1 cellular context compared by ENCODE assay signal in the genomic region with DNA sequence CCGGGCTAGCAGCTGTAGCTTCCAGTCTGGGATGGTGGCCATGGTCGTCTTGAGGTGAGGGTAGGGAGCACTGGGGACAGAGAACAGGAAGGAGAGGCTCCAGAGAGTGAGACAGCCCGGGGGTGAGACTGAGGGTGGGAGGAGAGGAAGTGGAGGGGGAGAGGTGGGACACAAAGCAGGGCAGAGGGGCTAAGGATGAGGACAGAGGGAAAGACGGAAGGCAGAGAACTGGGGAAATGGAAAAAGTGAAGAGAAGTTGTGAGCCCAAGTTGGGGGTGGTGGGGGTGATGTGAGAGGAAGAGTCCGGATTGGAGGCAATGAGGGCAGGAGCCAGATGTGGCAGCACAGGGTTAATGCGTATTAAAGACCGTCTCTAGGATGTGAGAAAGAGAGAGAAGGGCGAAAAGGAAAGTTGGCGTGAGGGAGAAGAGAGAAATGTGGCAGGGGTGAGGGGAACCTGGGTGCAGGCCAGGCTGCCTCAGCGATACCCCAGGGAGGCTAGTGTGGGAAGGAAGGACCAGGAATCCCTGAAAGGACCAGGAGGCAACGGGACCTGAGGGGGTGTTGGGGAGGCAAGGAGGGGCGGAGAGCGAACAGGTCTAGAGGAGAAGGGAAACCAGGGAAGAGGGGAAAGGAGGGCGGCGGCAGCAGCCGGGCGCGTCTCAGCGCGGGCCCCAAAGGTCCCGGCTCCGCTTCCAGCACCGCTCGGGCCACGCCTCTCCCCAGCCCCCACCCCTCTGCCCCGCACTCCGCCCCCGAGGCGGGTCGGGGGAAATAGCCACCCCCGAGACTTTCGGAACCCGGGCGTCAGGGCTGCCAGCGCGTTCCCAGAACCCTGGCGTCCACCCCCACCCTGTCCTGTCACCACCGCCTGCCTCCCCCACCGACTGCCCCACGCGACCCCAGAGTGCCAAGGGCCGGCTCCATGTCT.
A peak's percentile ranks its signal among the peaks of the same experiment; 100 is the strongest.
TF ChIP-seq lines count a peak whose summit lies in the region.

TSS of gene PPP1R18 (minus strand) at position 669 of the 931 bp plus-strand sequence. CDS start at position 42, 627 bp downstream.

TF ChIP-seq in HepG2, 621 proteins besides CTCF, POLR2A, EP300 and RAD21 (continued from another document and continues in another):
- TF ChIP-seq ZBTB1 (CRISPR knock-in tag; IDR thresholded peaks at IDR 0.05; ENCODE audit: borderline replicate concordance) (no peak), ZNF484 (CRISPR knock-in tag; IDR thresholded peaks at IDR 0.05; ENCODE audit: borderline replicate concordance, low read depth) (no peak), ZNF547 (CRISPR knock-in tag; IDR thresholded peaks at IDR 0.05) (no peak), ETV5 (CRISPR knock-in tag; IDR thresholded peaks at IDR 0.05; ENCODE audit: borderline replicate concordance) (no peak), SP4 (CRISPR knock-in tag; IDR thresholded peaks at IDR 0.05) (0 out of 2 replicates have a peak, but pooled peaks have one; percentile 5), TAF15 (IDR thresholded peaks at IDR 0.05; ENCODE audit: low read depth, low read length, poor library complexity, severe bottlenecking) (no peak), PHF8 (CRISPR knock-in tag; IDR thresholded peaks at IDR 0.05) (no peak), NFAT5 (CRISPR knock-in tag; IDR thresholded peaks at IDR 0.05) (no peak), ZNF280B (CRISPR knock-in tag; IDR thresholded peaks at IDR 0.05; ENCODE audit: borderline replicate concordance) (no peak), DR1 (CRISPR knock-in tag; IDR thresholded peaks at IDR 0.05) (no peak), ZMYM3 (CRISPR knock-in tag; IDR thresholded peaks at IDR 0.05) (0 out of 2 replicates have a peak, but pooled peaks have one; percentile 5), TARDBP (CRISPR knock-in tag; IDR thresholded peaks at IDR 0.05) (no peak), ZNF496 (CRISPR knock-in tag; IDR thresholded peaks at IDR 0.05; ENCODE audit: insufficient replicate concordance) (no peak), SALL1 (CRISPR knock-in tag; IDR thresholded peaks at IDR 0.05) (peak; percentile 40; the same call in 1 of the 2 replicates), ZNF274 (CRISPR knock-in tag; IDR thresholded peaks at IDR 0.05) (no peak), MXD4 (CRISPR knock-in tag; IDR thresholded peaks at IDR 0.05) (no peak), KLF12 (CRISPR knock-in tag; IDR thresholded peaks at IDR 0.05; ENCODE audit: borderline replicate concordance) (0 out of 2 replicates have a peak, but pooled peaks have one; percentile 58), YEATS2 (CRISPR knock-in tag; IDR thresholded peaks at IDR 0.05; ENCODE audit: borderline replicate concordance) (no peak), ZNF639 (CRISPR knock-in tag; conservative IDR thresholded peaks at IDR 0.05) (no peak), GTF3A (CRISPR knock-in tag; conservative IDR thresholded peaks at IDR 0.05) (no peak), ZNF335 (CRISPR knock-in tag; IDR thresholded peaks at IDR 0.05) (no peak), ZNF75D (CRISPR knock-in tag; IDR thresholded peaks at IDR 0.05; ENCODE audit: borderline replicate concordance) (0 out of 2 replicates have a peak, but pooled peaks have one; percentile 19), ZBTB2 (CRISPR knock-in tag; IDR thresholded peaks at IDR 0.05; ENCODE audit: low read depth) (no peak)
- TF ChIP-seq, protein P1, sequence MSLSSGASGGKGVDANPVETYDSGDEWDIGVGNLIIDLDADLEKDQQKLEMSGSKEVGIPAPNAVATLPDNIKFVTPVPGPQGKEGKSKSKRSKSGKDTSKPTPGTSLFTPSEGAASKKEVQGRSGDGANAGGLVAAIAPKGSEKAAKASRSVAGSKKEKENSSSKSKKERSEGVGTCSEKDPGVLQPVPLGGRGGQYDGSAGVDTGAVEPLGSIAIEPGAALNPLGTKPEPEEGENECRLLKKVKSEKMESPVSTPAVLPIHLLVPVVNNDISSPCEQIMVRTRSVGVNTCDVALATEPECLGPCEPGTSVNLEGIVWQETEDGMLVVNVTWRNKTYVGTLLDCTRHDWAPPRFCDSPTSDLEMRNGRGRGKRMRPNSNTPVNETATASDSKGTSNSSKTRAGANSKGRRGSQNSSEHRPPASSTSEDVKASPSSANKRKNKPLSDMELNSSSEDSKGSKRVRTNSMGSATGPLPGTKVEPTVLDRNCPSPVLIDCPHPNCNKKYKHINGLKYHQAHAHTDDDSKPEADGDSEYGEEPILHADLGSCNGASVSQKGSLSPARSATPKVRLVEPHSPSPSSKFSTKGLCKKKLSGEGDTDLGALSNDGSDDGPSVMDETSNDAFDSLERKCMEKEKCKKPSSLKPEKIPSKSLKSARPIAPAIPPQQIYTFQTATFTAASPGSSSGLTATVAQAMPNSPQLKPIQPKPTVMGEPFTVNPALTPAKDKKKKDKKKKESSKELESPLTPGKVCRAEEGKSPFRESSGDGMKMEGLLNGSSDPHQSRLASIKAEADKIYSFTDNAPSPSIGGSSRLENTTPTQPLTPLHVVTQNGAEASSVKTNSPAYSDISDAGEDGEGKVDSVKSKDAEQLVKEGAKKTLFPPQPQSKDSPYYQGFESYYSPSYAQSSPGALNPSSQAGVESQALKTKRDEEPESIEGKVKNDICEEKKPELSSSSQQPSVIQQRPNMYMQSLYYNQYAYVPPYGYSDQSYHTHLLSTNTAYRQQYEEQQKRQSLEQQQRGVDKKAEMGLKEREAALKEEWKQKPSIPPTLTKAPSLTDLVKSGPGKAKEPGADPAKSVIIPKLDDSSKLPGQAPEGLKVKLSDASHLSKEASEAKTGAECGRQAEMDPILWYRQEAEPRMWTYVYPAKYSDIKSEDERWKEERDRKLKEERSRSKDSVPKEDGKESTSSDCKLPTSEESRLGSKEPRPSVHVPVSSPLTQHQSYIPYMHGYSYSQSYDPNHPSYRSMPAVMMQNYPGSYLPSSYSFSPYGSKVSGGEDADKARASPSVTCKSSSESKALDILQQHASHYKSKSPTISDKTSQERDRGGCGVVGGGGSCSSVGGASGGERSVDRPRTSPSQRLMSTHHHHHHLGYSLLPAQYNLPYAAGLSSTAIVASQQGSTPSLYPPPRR (CRISPR knock-in tag; IDR thresholded peaks at IDR 0.05; ENCODE audit: borderline replicate concordance), result 0 out of 2 replicates have a peak, but pooled peaks have one; percentile 42
- TF ChIP-seq, protein P2, sequence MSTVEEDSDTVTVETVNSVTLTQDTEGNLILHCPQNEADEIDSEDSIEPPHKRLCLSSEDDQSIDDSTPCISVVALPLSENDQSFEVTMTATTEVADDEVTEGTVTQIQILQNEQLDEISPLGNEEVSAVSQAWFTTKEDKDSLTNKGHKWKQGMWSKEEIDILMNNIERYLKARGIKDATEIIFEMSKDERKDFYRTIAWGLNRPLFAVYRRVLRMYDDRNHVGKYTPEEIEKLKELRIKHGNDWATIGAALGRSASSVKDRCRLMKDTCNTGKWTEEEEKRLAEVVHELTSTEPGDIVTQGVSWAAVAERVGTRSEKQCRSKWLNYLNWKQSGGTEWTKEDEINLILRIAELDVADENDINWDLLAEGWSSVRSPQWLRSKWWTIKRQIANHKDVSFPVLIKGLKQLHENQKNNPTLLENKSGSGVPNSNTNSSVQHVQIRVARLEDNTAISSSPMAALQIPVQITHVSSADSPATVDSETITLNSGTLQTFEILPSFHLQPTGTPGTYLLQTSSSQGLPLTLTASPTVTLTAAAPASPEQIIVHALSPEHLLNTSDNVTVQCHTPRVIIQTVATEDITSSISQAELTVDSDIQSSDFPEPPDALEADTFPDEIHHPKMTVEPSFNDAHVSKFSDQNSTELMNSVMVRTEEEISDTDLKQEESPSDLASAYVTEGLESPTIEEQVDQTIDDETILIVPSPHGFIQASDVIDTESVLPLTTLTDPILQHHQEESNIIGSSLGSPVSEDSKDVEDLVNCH (CRISPR knock-in tag; IDR thresholded peaks at IDR 0.05), result no peak
- TF ChIP-seq, protein P3, sequence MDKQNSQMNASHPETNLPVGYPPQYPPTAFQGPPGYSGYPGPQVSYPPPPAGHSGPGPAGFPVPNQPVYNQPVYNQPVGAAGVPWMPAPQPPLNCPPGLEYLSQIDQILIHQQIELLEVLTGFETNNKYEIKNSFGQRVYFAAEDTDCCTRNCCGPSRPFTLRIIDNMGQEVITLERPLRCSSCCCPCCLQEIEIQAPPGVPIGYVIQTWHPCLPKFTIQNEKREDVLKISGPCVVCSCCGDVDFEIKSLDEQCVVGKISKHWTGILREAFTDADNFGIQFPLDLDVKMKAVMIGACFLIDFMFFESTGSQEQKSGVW (CRISPR knock-in tag; IDR thresholded peaks at IDR 0.05; ENCODE audit: borderline replicate concordance), result no peak
- TF ChIP-seq, protein P4, sequence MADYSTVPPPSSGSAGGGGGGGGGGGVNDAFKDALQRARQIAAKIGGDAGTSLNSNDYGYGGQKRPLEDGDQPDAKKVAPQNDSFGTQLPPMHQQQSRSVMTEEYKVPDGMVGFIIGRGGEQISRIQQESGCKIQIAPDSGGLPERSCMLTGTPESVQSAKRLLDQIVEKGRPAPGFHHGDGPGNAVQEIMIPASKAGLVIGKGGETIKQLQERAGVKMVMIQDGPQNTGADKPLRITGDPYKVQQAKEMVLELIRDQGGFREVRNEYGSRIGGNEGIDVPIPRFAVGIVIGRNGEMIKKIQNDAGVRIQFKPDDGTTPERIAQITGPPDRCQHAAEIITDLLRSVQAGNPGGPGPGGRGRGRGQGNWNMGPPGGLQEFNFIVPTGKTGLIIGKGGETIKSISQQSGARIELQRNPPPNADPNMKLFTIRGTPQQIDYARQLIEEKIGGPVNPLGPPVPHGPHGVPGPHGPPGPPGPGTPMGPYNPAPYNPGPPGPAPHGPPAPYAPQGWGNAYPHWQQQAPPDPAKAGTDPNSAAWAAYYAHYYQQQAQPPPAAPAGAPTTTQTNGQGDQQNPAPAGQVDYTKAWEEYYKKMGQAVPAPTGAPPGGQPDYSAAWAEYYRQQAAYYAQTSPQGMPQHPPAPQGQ (CRISPR knock-in tag; IDR thresholded peaks at IDR 0.05; ENCODE audit: borderline replicate concordance), result no peak
- TF ChIP-seq, protein P5, sequence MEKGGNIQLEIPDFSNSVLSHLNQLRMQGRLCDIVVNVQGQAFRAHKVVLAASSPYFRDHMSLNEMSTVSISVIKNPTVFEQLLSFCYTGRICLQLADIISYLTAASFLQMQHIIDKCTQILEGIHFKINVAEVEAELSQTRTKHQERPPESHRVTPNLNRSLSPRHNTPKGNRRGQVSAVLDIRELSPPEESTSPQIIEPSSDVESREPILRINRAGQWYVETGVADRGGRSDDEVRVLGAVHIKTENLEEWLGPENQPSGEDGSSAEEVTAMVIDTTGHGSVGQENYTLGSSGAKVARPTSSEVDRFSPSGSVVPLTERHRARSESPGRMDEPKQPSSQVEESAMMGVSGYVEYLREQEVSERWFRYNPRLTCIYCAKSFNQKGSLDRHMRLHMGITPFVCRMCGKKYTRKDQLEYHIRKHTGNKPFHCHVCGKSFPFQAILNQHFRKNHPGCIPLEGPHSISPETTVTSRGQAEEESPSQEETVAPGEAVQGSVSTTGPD (CRISPR knock-in tag; IDR thresholded peaks at IDR 0.05), result no peak
